In genomic region chrX:136115909-136116297, GRCh38 we compare ENCODE assay signal across 20 cellular contexts. TPM values are rescaled to one million over a fixed set of nuclear protein-coding genes. Genes with fewer than 3 reads are reported as not detected.
DNase-seq lines count a peak whose midpoint lies in the region; ATAC-seq, FAIRE-seq and TF ChIP-seq lines count a peak whose summit lies in the region.
"Had no signal": no experiment of that assay in that cellular context is flagged by ENCODE, and none has a peak within 500 bp of the region (broad histone marks: within the 10 kb centered on the region; RNA-seq: fewer than 3 reads in every experiment).

No MANE protein-coding gene starts in this region.

- TF ChIP-seq POLR2A in K562 (conservative IDR thresholded peaks at IDR 0.05) = no peak

- H3K27ac Mint-ChIP-seq in activated CD8-positive, alpha-beta T cell treated with anti-CD3 and anti-CD28 coated beads for 36 hours = no peak overlapping the region
- no peak overlapping the region for H3K27ac Mint-ChIP-seq in activated CD8-positive, alpha-beta T cell treated with anti-CD3 and anti-CD28 coated beads, Interleukin-2, amount 10 ng/mL, durations not matched to agents 7 days and 5 days
- H3K27ac Mint-ChIP-seq: CD8-positive, alpha-beta T cell had no signal

- FAIRE-seq in K562 (lab: Jason Lieb, UNC) = no peak
- FAIRE-seq: D721Med, H54 had no signal

- peak; percentile 1 for DNase-seq in activated CD8-positive, alpha-beta T cell treated with anti-CD3 and anti-CD28 coated beads for 36 hours
- no peak for DNase-seq in activated CD8-positive, alpha-beta T cell treated with anti-CD3 and anti-CD28 coated beads, Interleukin-2, amount 10 ng/mL, durations not matched to agents 7 days and 5 days
- DNase-seq in K562 (ENCODE audit: extremely low read depth in 1 of 4, low spot score in 3 of 4) = no peak
- DNase-seq in NCI-H748 (lab: John Stamatoyannopoulos, UW; ENCODE audit: unreplicated experiment) = no peak
- no peak for DNase-seq in inferior parietal cortex (ENCODE audit: extremely low spot score)
- no peak for DNase-seq in midbrain (lab: John Stamatoyannopoulos, UW)
- DNase-seq in cerebellar nuclear complex (lab: John Stamatoyannopoulos, UW) = no peak
- DNase-seq: 8988T; BE2C; CD8-positive, alpha-beta T cell; DMS79; Karpas-422; NCI-H1105; NCI-H1694; NCI-H510A treated with DMSO at 0.1 percent for 48 hours; SHP77 treated with DMSO at 0.1 percent for 48 hours had no signal

- no peaks in the 10 kb centered on the region for H3K36me3 Mint-ChIP-seq in activated CD8-positive, alpha-beta T cell treated with anti-CD3 and anti-CD28 coated beads for 36 hours (ENCODE audit: low read depth)
- no peaks in the 10 kb centered on the region for H3K36me3 Mint-ChIP-seq in activated CD8-positive, alpha-beta T cell treated with anti-CD3 and anti-CD28 coated beads, Interleukin-2, amount 10 ng/mL, durations not matched to agents 7 days and 5 days (ENCODE audit: low read depth)
- H3K36me3 Mint-ChIP-seq: CD8-positive, alpha-beta T cell had no signal

- H3K27me3 ChIP-seq in K562 (ENCODE audit: control insufficient read depth in 2 of 2, insufficient read depth in 2 of 2, low read length in 2 of 2) (no peaks in the 10 kb centered on the region; a peak in 1 of 5 replicates), rectal smooth muscle tissue (ENCODE audit: control insufficient read depth, insufficient read depth, low read length) (peaks cover 3% of the 10 kb centered on the region)
- H3K27me3 ChIP-seq: BE2C, MG63 had no signal

- WGBS in K562 (ENCODE audit: insufficient coverage, low coverage, missing lambda C conversion rate) = 13% methylated on average over 3 of the region's 3 CpGs

- TF ChIP-seq EP300 in K562 (IDR thresholded peaks at IDR 0.05; ENCODE audit: low read length) = no peak

- H3K4me3 ChIP-seq in K562 (no peak overlapping the region), rectal smooth muscle tissue (ENCODE audit: low read length) (no peak overlapping the region)
- H3K4me3 ChIP-seq: MG63 had no signal

- CTCF ChIA-PET in activated CD8-positive, alpha-beta T cell treated with anti-CD3 and anti-CD28 coated beads for 36 hours (lab: Charles Lee) = no interaction called here
- CTCF ChIA-PET in activated CD8-positive, alpha-beta T cell treated with anti-CD3 and anti-CD28 coated beads, Interleukin-2, amount 10 ng/mL, durations not matched to agents 7 days and 5 days (lab: Charles Lee) = no interaction called here
- CTCF ChIA-PET in K562 (lab: Yijun Ruan, JAX; ENCODE audit: low intra/inter-chr PET ratio) = no interaction called here

- POLR2A ChIA-PET in activated CD8-positive, alpha-beta T cell treated with anti-CD3 and anti-CD28 coated beads for 36 hours (lab: Charles Lee) = no interaction called here
- POLR2A ChIA-PET in activated CD8-positive, alpha-beta T cell treated with anti-CD3 and anti-CD28 coated beads, Interleukin-2, amount 10 ng/mL, durations not matched to agents 7 days and 5 days (lab: Charles Lee) = no interaction called here
- POLR2A ChIA-PET in K562 (lab: Yijun Ruan, JAX) = interaction anchor here (1.3 kb wide), 1 partner anchor 9 kb away, joined by 6 read pairs; no protein-coding TSS in a partner anchor

- no peaks in the 10 kb centered on the region for H3K4me1 ChIP-seq in K562 (replicated peaks in 1 of 2; ENCODE audit: control insufficient read depth in 2 of 2, insufficient read depth in 2 of 2, low read length in 2 of 2)
- H3K4me1 ChIP-seq in rectal smooth muscle tissue (ENCODE audit: control insufficient read depth, insufficient read depth, low read length) = peaks cover 6% of the 10 kb centered on the region
- H3K4me1 ChIP-seq: BE2C had no signal

- no peaks in the 10 kb centered on the region for H4K20me1 ChIP-seq in K562 (replicated peaks; ENCODE audit: control insufficient read depth, insufficient read depth, low read length)

- H3K9ac ChIP-seq in K562 (ENCODE audit: insufficient read depth in 1 of 2, low read depth in 2 of 2, low read length in 2 of 2) = no peak overlapping the region
- H3K9ac ChIP-seq in rectal smooth muscle tissue (ENCODE audit: low read length) = no peak overlapping the region

- in situ Hi-C loops in K562 (cut with MboI) = no loop called here

- H3K27me3 Mint-ChIP-seq in activated CD8-positive, alpha-beta T cell treated with anti-CD3 and anti-CD28 coated beads for 36 hours = no peaks in the 10 kb centered on the region
- no peaks in the 10 kb centered on the region for H3K27me3 Mint-ChIP-seq in activated CD8-positive, alpha-beta T cell treated with anti-CD3 and anti-CD28 coated beads, Interleukin-2, amount 10 ng/mL, durations not matched to agents 7 days and 5 days (ENCODE audit: low read depth)

- no peak for ATAC-seq in activated CD8-positive, alpha-beta T cell treated with anti-CD3 and anti-CD28 coated beads for 36 hours
- ATAC-seq in activated CD8-positive, alpha-beta T cell treated with anti-CD3 and anti-CD28 coated beads, Interleukin-2, amount 10 ng/mL, durations not matched to agents 7 days and 5 days = no peak
- no peak for ATAC-seq in K562
- ATAC-seq: CD8-positive, alpha-beta T cell had no signal

- H3K4me2 ChIP-seq in K562 (ENCODE audit: insufficient read depth, low read length) = no peak overlapping the region

- H3K4me3 Mint-ChIP-seq in activated CD8-positive, alpha-beta T cell treated with anti-CD3 and anti-CD28 coated beads for 36 hours = no peak overlapping the region
- H3K4me3 Mint-ChIP-seq in activated CD8-positive, alpha-beta T cell treated with anti-CD3 and anti-CD28 coated beads, Interleukin-2, amount 10 ng/mL, durations not matched to agents 7 days and 5 days = no peak overlapping the region
- H3K4me3 Mint-ChIP-seq: CD8-positive, alpha-beta T cell had no signal

- H2AFZ ChIP-seq in K562 (ENCODE audit: low read depth, low read length) = no peak overlapping the region

- no peaks in the 10 kb centered on the region for H3K36me3 ChIP-seq in K562 (ENCODE audit: control insufficient read depth, insufficient read depth, low read length)
- no peaks in the 10 kb centered on the region for H3K36me3 ChIP-seq in rectal smooth muscle tissue (ENCODE audit: control insufficient read depth, insufficient read depth, low read length)
- H3K36me3 ChIP-seq: BE2C, MG63 had no signal

- no peaks in the 10 kb centered on the region for H3K79me2 ChIP-seq in K562 (ENCODE audit: control insufficient read depth, insufficient read depth, low read length)

- TF ChIP-seq RAD21 in K562 (CRISPR knock-in tag; conservative IDR thresholded peaks at IDR 0.05 in 1 of 2, IDR thresholded peaks at IDR 0.05 in 1 of 2) = no peak

- TF ChIP-seq CTCF in activated CD8-positive, alpha-beta T cell treated with anti-CD3 and anti-CD28 coated beads for 36 hours (IDR thresholded peaks at IDR 0.05) = no peak
- no peak for TF ChIP-seq CTCF in K562 (IDR thresholded peaks at IDR 0.05 in 2 of 3, conservative IDR thresholded peaks at IDR 0.05 in 1 of 3; ENCODE audit: insufficient read depth in 2 of 3, low read depth in 1 of 3, low read length in 3 of 3)

- no peaks in the 10 kb centered on the region for H3K4me1 Mint-ChIP-seq in activated CD8-positive, alpha-beta T cell treated with anti-CD3 and anti-CD28 coated beads for 36 hours (ENCODE audit: low read depth)
- no peaks in the 10 kb centered on the region for H3K4me1 Mint-ChIP-seq in activated CD8-positive, alpha-beta T cell treated with anti-CD3 and anti-CD28 coated beads, Interleukin-2, amount 10 ng/mL, durations not matched to agents 7 days and 5 days (ENCODE audit: low read depth)

- H3K9me3 Mint-ChIP-seq in activated CD8-positive, alpha-beta T cell treated with anti-CD3 and anti-CD28 coated beads for 36 hours = no peaks in the 10 kb centered on the region
- H3K9me3 Mint-ChIP-seq in activated CD8-positive, alpha-beta T cell treated with anti-CD3 and anti-CD28 coated beads, Interleukin-2, amount 10 ng/mL, durations not matched to agents 7 days and 5 days (ENCODE audit: insufficient read depth) = no peaks in the 10 kb centered on the region
- H3K9me3 Mint-ChIP-seq: CD8-positive, alpha-beta T cell had no signal

- H3K9me1 ChIP-seq in K562 (ENCODE audit: control insufficient read depth, insufficient read depth, low read length) = no peaks in the 10 kb centered on the region

- H3K27ac ChIP-seq in K562 (ENCODE audit: extremely low read depth, low read depth, low read length) (no peak overlapping the region), rectal smooth muscle tissue (ENCODE audit: low read depth, low read length) (peak overlapping the region; percentile 33)

- no TSS peak for BruUV-seq in K562 (replicated peaks; lab: Mats Ljungman, UMichigan)

- intact Hi-C loops in activated CD8-positive, alpha-beta T cell treated with anti-CD3 and anti-CD28 coated beads for 36 hours (cut with micrococcal nuclease) = no loop called here
- intact Hi-C loops in K562 (cut with micrococcal nuclease) = no loop called here

- no peaks in the 10 kb centered on the region for H3K9me3 ChIP-seq in K562 (replicated peaks; ENCODE audit: control insufficient read depth, insufficient read depth, low read depth, low read length)
- H3K9me3 ChIP-seq: BE2C had no signal

TF ChIP-seq in K562, 482 proteins besides CTCF, POLR2A, EP300 and RAD21 (continues in another document):
- 0 out of 2 replicates have a peak, but pooled peaks have one; percentile 30 for TF ChIP-seq EGR1 (conservative IDR thresholded peaks at IDR 0.05)

RNA-seq across cellular contexts. Expression of gene FHL1, which starts 31.4 kb away (rescaled TPM):
- total RNA-seq in activated CD8-positive, alpha-beta T cell treated with anti-CD3 and anti-CD28 coated beads for 36 hours = 10 to 100 TPM; 17.9 to 18.4 TPM
- total RNA-seq in activated CD8-positive, alpha-beta T cell treated with anti-CD3 and anti-CD28 coated beads, Interleukin-2, amount 10 ng/mL, durations not matched to agents 7 days and 5 days = 10 to 100 TPM; 12.6 to 14.4 TPM
- total RNA-seq in K562 (2011; cell fraction: chromatin; rRNA removed; ENCODE audit: low replicate concordance) = 0.30 and 0.86 TPM in 2 replicates
- total RNA-seq in K562 (2011; cell fraction: nucleolus; rRNA removed) = 0.50 TPM in 1 of 2 replicates, not detected in the other
- 0.31 and 0.81 TPM in 2 replicates for total RNA-seq in K562 (2011; cell fraction: nucleoplasm; rRNA removed)
- 0.29 and 1.1 TPM in 2 replicates for total RNA-seq in K562 (2014; rRNA removed)
- total RNA-seq in K562 (2014; rRNA removed; fragmentation: Illumina TruSeq; extraction: Trizol) = 0.10 and 0.11 TPM in 2 replicates
- 0.08 TPM in 1 of 2 replicates, not detected in the other for total RNA-seq in K562 (2015; rRNA removed; fragmentation: Illumina TruSeq; extraction: Trizol)
- 0.27 and 0.76 TPM in 2 replicates for total RNA-seq in K562 (2021)
- 0.24 and 3.0 TPM in 2 replicates for polyA plus RNA-seq in K562 (2011; rRNA removed)
- polyA plus RNA-seq in K562 (2011; cell fraction: cytosol; rRNA removed) = 0.22 and 3.4 TPM in 2 replicates
- 0.17 and 1.5 TPM in 2 replicates for polyA plus RNA-seq in K562 (2011; cell fraction: nucleus; rRNA removed)
- polyA plus RNA-seq in K562 (2012) = 0.17 and 0.39 TPM in 2 replicates
- 0.12 and 0.25 TPM in 2 replicates for polyA plus RNA-seq in K562 (2014; fragmentation: Illumina TruSeq; extraction: Trizol)
- under 1 TPM; 0.03 to 0.08 TPM for polyA plus RNA-seq in K562 (2014; fragmentation: Nextera tagmentation; extraction: Ambion mirVana)
- 0.05 and 0.13 TPM in 2 replicates for polyA plus RNA-seq in K562 (2014; rRNA removed)
- 2.4 TPM in 1 of 2 replicates, not detected in the other for polyA minus RNA-seq in K562 (2011; rRNA and poly(A)+ RNA removed)
- polyA minus RNA-seq in K562 (2011; cell fraction: cytosol; rRNA and poly(A)+ RNA removed) = 1.3 and 1.4 TPM in 2 replicates
- 0.27 TPM in 1 of 2 replicates, not detected in the other for polyA minus RNA-seq in K562 (2011; cell fraction: nucleus; rRNA and poly(A)+ RNA removed)

Comparison
In these comparisons a context has a peak if more than half of its experiments do, and no peak if none do; other contexts are left out.
1. RNA of gene FHL1, which starts 31.4 kb away (total RNA-seq): 17.9 to 18.4 TPM in activated CD8-positive, alpha-beta T cell treated with anti-CD3 and anti-CD28 coated beads for 36 hours and 12.6 to 14.4 TPM in activated CD8-positive, alpha-beta T cell treated with anti-CD3 and anti-CD28 coated beads, Interleukin-2, amount 10 ng/mL, durations not matched to agents 7 days and 5 days; 0.08 to 1.1 TPM in K562; every median in the first group is over 4 times any median in the second.